Comparison of ENCODE assay signal across 17 cellular contexts in genomic region chr5:42566658-42567313, GRCh38.
DNase-seq lines count a peak whose midpoint lies in the region; ATAC-seq and TF ChIP-seq lines count a peak whose summit lies in the region.
"Had no signal": no experiment of that assay in that cellular context is flagged by ENCODE, and none has a peak within 500 bp of the region (broad histone marks: within the 10 kb centered on the region; RNA-seq: fewer than 3 reads in every experiment).

No MANE protein-coding gene starts in this region.

- DNase-seq in A673 (ENCODE audit: low spot score): peak; percentile 6
- DNase-seq in astrocyte of the spinal cord (ENCODE audit: low read depth, low spot score): peak; percentile 39
- DNase-seq in left cardiac atrium: no peak
- peak; percentile 16 for DNase-seq in renal cortical epithelial cell (ENCODE audit: low read depth)
- DNase-seq in SIG-M5 treated with dmso at 0.1 percent for 504 hours (lab: John Stamatoyannopoulos, UW; ENCODE audit: unreplicated experiment): no peak
- no peak for DNase-seq in activated CD8-positive, alpha-beta memory T cell treated with anti-CD3 and anti-CD28 coated beads for 24 hours
- DNase-seq in central memory CD4-positive, alpha-beta T cell: no peak
- DNase-seq: activated CD4-positive, alpha-beta T cell treated with anti-CD3 and anti-CD28 coated beads, Interleukin-2, amount 50 U/mL, for 1 hour; activated T-cell treated with anti-CD3 and anti-CD28 coated beads, Interleukin-2, amount 50 U/mL, for 48 hours; amniotic stem cell; effector CD4-positive, alpha-beta T cell; islet precursor cell; mucosa of descending colon; NCI-H2029 treated with DMSO at 0.1 percent for 48 hours; NCI-H774; stimulated activated CD4-positive, alpha-beta T cell treated with anti-CD3 and anti-CD28 coated beads, Interleukin-4, amount 100 ng/mL, for 4 hours had no signal

- ATAC-seq in left cardiac atrium: peak; percentile 63 to 79
- ATAC-seq in GM18909 (IDR thresholded peaks at IDR 0.05; ENCODE audit: poor library complexity, unreplicated experiment): no peak
- ATAC-seq: mucosa of descending colon had no signal

- H3K36me3 ChIP-seq in A673 (ENCODE audit: insufficient read depth, low read length, poor library complexity, severe bottlenecking): no peaks in the 10 kb centered on the region

- CTCF ChIA-PET in A673 (lab: Charles Lee): no interaction called here

- H3K4me3 ChIP-seq in A673 (ENCODE audit: low read depth, low read length, poor library complexity, severe bottlenecking) (no peak overlapping the region), astrocyte of the spinal cord (ENCODE audit: low read depth, low read length) (no peak overlapping the region)
- H3K4me3 ChIP-seq: mucosa of descending colon had no signal

- H3K9me3 ChIP-seq in A673 (ENCODE audit: low read depth, low read length, poor library complexity, severe bottlenecking): no peaks in the 10 kb centered on the region
- H3K9me3 ChIP-seq: mucosa of descending colon had no signal

- no peaks in the 10 kb centered on the region for H3K27me3 ChIP-seq in A673 (replicated peaks; ENCODE audit: insufficient read depth, low read depth, low read length, poor library complexity)

- POLR2A ChIA-PET in A673 (lab: Charles Lee; ENCODE audit: low non-redundant PET): no interaction called here

- no peak overlapping the region for H3K27ac ChIP-seq in A673 (ENCODE audit: low read depth, low read length, poor library complexity, severe bottlenecking)

- no peaks in the 10 kb centered on the region for H3K4me1 ChIP-seq in A673 (ENCODE audit: insufficient read depth, low read length, poor library complexity, severe bottlenecking)

- BruUV-seq in A673 (replicated peaks; lab: Mats Ljungman, UMichigan): no TSS peak

- no peak for TF ChIP-seq CTCF in A673 (conservative IDR thresholded peaks at IDR 0.05; ENCODE audit: low read depth, low read length)
- TF ChIP-seq CTCF in astrocyte of the spinal cord (IDR thresholded peaks at IDR 0.05; ENCODE audit: low read depth, low read length): no peak

- in situ Hi-C loops in astrocyte of the spinal cord (cut with HindIII; ENCODE audit: low sequenced_read_pairs): no loop called here

- intact Hi-C loops in A673 (cut with micrococcal nuclease; ENCODE audit: unreplicated experiment) (no loop called here), left cardiac atrium (cut with DNase I) (no loop called here)

Comparison
In these comparisons a context has a peak if more than half of its experiments do, and no peak if none do; other contexts are left out.
1. DNase-seq: peak in A673 (single experiment), astrocyte of the spinal cord (single experiment) and renal cortical epithelial cell (single experiment); none in left cardiac atrium (single experiment), SIG-M5 treated with dmso at 0.1 percent for 504 hours (single experiment), activated CD8-positive, alpha-beta memory T cell treated with anti-CD3 and anti-CD28 coated beads for 24 hours (single experiment) and central memory CD4-positive, alpha-beta T cell (single experiment).